In the genomic region with DNA sequence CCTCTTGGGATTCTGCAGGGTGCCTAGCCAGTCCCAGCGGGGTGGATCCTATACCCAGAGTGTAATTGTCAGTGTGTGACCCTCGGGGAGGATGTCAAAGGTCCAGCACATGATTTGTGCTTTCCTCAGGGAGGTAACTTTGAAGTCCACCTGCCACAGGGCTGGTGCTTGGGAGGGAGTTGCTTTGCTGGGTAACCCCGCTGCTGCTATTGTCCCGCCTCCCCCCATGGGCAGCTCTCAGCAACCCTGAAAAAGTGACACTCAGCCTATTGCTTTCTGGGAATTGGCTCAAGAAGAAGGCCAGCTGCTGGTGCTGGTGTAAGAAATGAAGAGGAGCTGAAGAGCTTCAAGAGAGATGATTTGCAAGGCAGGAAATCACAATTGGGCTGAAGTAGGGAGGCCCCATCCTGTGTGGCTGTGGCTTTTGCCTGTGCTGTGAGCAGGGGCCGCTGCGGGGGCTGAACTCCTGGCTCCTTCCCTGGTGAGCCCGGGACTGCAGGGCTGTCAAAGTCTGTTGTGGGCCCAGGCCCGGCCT, we compare ENCODE assay signal across 8 cellular contexts. TPM values are rescaled to one million over a fixed set of nuclear protein-coding genes. Genes with fewer than 3 reads are reported as not detected.
DNase-seq lines count a peak whose midpoint lies in the region; ATAC-seq and TF ChIP-seq lines count a peak whose summit lies in the region.

No MANE protein-coding gene starts in this region.

- no peaks in the 10 kb centered on the region for H3K27me3 ChIP-seq in tibial nerve

- ATAC-seq in GM21576 (IDR thresholded peaks at IDR 0.05; ENCODE audit: unreplicated experiment) = peak; percentile 78

- no peaks in the 10 kb centered on the region for H3K36me3 ChIP-seq in tibial nerve

- no peak overlapping the region for H3K27ac ChIP-seq in tibial nerve

- 55 to 67% methylated on average over 8 of the region's 8 CpGs for WGBS in tibial nerve, 2 donors

- DNase-seq in AG20443 (ENCODE audit: low spot score) = peak; percentile 17
- peak; percentile 18 to 32 for DNase-seq in activated CD4-positive, alpha-beta T cell treated with anti-CD3 and anti-CD28 coated beads for 24 hours (ENCODE audit: low read depth in 2 of 2)
- DNase-seq in islet precursor cell = peak; percentile 30
- DNase-seq in SIG-M5 treated with dmso at 0.1 percent for 504 hours (lab: John Stamatoyannopoulos, UW; ENCODE audit: unreplicated experiment) = no peak
- no peak for DNase-seq in SK-N-DZ (ENCODE audit: low spot score)
- no peak for DNase-seq in tibial nerve (ENCODE audit: low spot score in 2 of 2)
- no peak for DNase-seq in kidney tubule cell (ENCODE audit: low spot score)

- TF ChIP-seq CTCF in tibial nerve (IDR thresholded peaks at IDR 0.05) = no peak

- H3K9me3 ChIP-seq in tibial nerve = peaks cover 0 to 5% (median 0%) of the 10 kb centered on the region in 4 donors

- H3K4me3 ChIP-seq in tibial nerve = no peak overlapping the region

- TF ChIP-seq POLR2A in tibial nerve (IDR thresholded peaks at IDR 0.05) = no peak

- TF ChIP-seq EP300 in tibial nerve (IDR thresholded peaks at IDR 0.05) = no peak

- H3K4me1 ChIP-seq in tibial nerve = peaks cover 0 to 12% (median 3%) of the 10 kb centered on the region in 4 donors

RNA-seq across cellular contexts. Expression of gene EMILIN2, which starts 36.4 kb away (rescaled TPM):
- 0.57 and 0.66 TPM in 2 replicates for polyA plus RNA-seq in SK-N-DZ (2014; cell fraction: cytosol; rRNA removed)
- polyA plus RNA-seq in SK-N-DZ (2014; cell fraction: nucleus; rRNA removed) = 0.28 and 0.49 TPM in 2 replicates
- total RNA-seq in tibial nerve = 10 to 100 TPM; 29.1 to 70.8 (median 36.3) TPM

Comparison
In these comparisons a context has a peak if more than half of its experiments do, and no peak if none do; other contexts are left out.
1. DNase-seq: peak in AG20443 (single experiment), activated CD4-positive, alpha-beta T cell treated with anti-CD3 and anti-CD28 coated beads for 24 hours (2 of 2) and islet precursor cell (single experiment); none in SIG-M5 treated with dmso at 0.1 percent for 504 hours (single experiment), SK-N-DZ (single experiment), tibial nerve (0 of 2) and kidney tubule cell (single experiment).